8 cellular contexts compared by ENCODE assay signal in genomic region chr3:158791259-158791920, GRCh38. TPM values are rescaled to one million over a fixed set of nuclear protein-coding genes. Genes with fewer than 3 reads are reported as not detected.
DNase-seq lines count a peak whose midpoint lies in the region; ATAC-seq and TF ChIP-seq lines count a peak whose summit lies in the region.

No MANE protein-coding gene starts in this region.

- H3K9me2 ChIP-seq in OCI-LY1 (ENCODE audit: low read depth, low read length), result no peaks in the 10 kb centered on the region

- H3K36me3 ChIP-seq in KMS-11 (ENCODE audit: insufficient read depth), result no peaks in the 10 kb centered on the region
- no peaks in the 10 kb centered on the region for H3K36me3 ChIP-seq in OCI-LY1 (ENCODE audit: insufficient read depth, low read length)
- no peaks in the 10 kb centered on the region for H3K36me3 ChIP-seq in heart right ventricle
- H3K36me3 ChIP-seq in gastrocnemius medialis, result no peaks in the 10 kb centered on the region

- no peaks in the 10 kb centered on the region for H3K36me3 Mint-ChIP-seq in activated naive CD8-positive, alpha-beta T cell treated with anti-CD3 and anti-CD28 coated beads, Interleukin-2, amount 50 U/mL, for 24 hours (ENCODE audit: low read depth)

- H3K27ac Mint-ChIP-seq in activated naive CD8-positive, alpha-beta T cell treated with anti-CD3 and anti-CD28 coated beads, Interleukin-2, amount 50 U/mL, for 24 hours, result peak overlapping the region; percentile 52

- H3K27me3 ChIP-seq in KMS-11 (ENCODE audit: insufficient read depth, low read depth), result no peaks in the 10 kb centered on the region
- no peaks in the 10 kb centered on the region for H3K27me3 ChIP-seq in OCI-LY1 (ENCODE audit: insufficient read depth, low read length)
- H3K27me3 ChIP-seq in heart right ventricle, result no peaks in the 10 kb centered on the region
- H3K27me3 ChIP-seq in gastrocnemius medialis, result no peaks in the 10 kb centered on the region

- no peak for TF ChIP-seq POLR2A in gastrocnemius medialis (IDR thresholded peaks at IDR 0.05)

- H3K4me2 ChIP-seq in KMS-11 (peak overlapping the region; percentile 72), OCI-LY1 (ENCODE audit: low read length) (peak overlapping the region; percentile 35)

- intact Hi-C loops in heart right ventricle (cut with DNase I), result loop anchor here in 9 of 10 donors (1.0 to 10.0 kb wide), 12 partner anchors 63 to 257 kb away; partner anchors contain the start of gene LXN (in 2 of the 9)
- intact Hi-C loops in gastrocnemius medialis (cut with DNase I; ENCODE audit: low total_unique reads), result loop anchor here (1.0 to 5.0 kb wide), 2 partner anchors 64 to 134 kb away; no protein-coding TSS in a partner anchor

- no peaks in the 10 kb centered on the region for H3K27me3 Mint-ChIP-seq in activated naive CD8-positive, alpha-beta T cell treated with anti-CD3 and anti-CD28 coated beads, Interleukin-2, amount 50 U/mL, for 24 hours

- no peaks in the 10 kb centered on the region for H4K20me1 ChIP-seq in KMS-11 (ENCODE audit: insufficient read depth)
- H4K20me1 ChIP-seq in OCI-LY1 (ENCODE audit: insufficient read depth, low read length), result no peaks in the 10 kb centered on the region

- peaks cover 3% of the 10 kb centered on the region for H3K4me1 Mint-ChIP-seq in activated naive CD8-positive, alpha-beta T cell treated with anti-CD3 and anti-CD28 coated beads, Interleukin-2, amount 50 U/mL, for 24 hours

- no peaks in the 10 kb centered on the region for H3F3A ChIP-seq in OCI-LY1 (ENCODE audit: insufficient read depth, low read length)

- in situ Hi-C loops in gastrocnemius medialis (cut with MboI; ENCODE audit: low sequenced_read_pairs in 4 of 4), result loop anchor here (5.0 to 25.0 kb wide), 4 partner anchors 64 to 129 kb away; partner anchors contain the start of gene LXN (in 1 of the 4)

- H2AFZ ChIP-seq in KMS-11 (ENCODE audit: low read depth) (peak overlapping the region; percentile 73), OCI-LY1 (ENCODE audit: low read length) (peak overlapping the region; percentile 84)

- H3K27ac ChIP-seq in KMS-11 (no peak overlapping the region), OCI-LY1 (ENCODE audit: low read depth, low read length, poor library complexity, severe bottlenecking) (no peak overlapping the region), heart right ventricle (no peak overlapping the region), gastrocnemius medialis (no peak overlapping the region)

- DNase-seq in activated CD4-positive, alpha-beta T cell treated with anti-CD3 and anti-CD28 coated beads for 4 hours, result peak; percentile 24 to 26
- DNase-seq in activated CD4-positive, alpha-beta T cell treated with anti-CD3 and anti-CD28 coated beads for 1 hour, result no peak
- peak; percentile 9 for DNase-seq in activated naive CD8-positive, alpha-beta T cell treated with anti-CD3 and anti-CD28 coated beads, Interleukin-2, amount 50 U/mL, for 24 hours
- DNase-seq in heart right ventricle (no peak), gastrocnemius medialis (no peak)

- no peaks in the 10 kb centered on the region for H3K9me3 Mint-ChIP-seq in activated naive CD8-positive, alpha-beta T cell treated with anti-CD3 and anti-CD28 coated beads, Interleukin-2, amount 50 U/mL, for 24 hours

- no peak overlapping the region for H3K4me3 ChIP-seq in KMS-11 (IDR thresholded peaks at IDR 0.05; ENCODE audit: insufficient read depth, low read depth, low read length)
- H3K4me3 ChIP-seq in OCI-LY1 (ENCODE audit: low read depth, low read length, poor library complexity, severe bottlenecking), result peak overlapping the region; percentile 24
- peak overlapping the region in 5 of 10 donors; percentile 1 to 22 (median 19) for H3K4me3 ChIP-seq in heart right ventricle
- H3K4me3 ChIP-seq in gastrocnemius medialis, result peak overlapping the region in 3 of 4 donors; percentile 10 to 29 (median 14)

- TF ChIP-seq CTCF in KMS-11 (conservative IDR thresholded peaks at IDR 0.05; ENCODE audit: low read depth, low read length) (peak; percentile 77), OCI-LY1 (IDR thresholded peaks at IDR 0.05; ENCODE audit: low read length) (peak; percentile 98), heart right ventricle (IDR thresholded peaks at IDR 0.05) (peak; percentile 56 to 90 (median 82)), gastrocnemius medialis (IDR thresholded peaks at IDR 0.05 in 4 of 5, conservative IDR thresholded peaks at IDR 0.05 in 1 of 5) (peak; percentile 34 to 73 (median 58))

- WGBS in heart right ventricle, 2 donors, result 1 to 3% methylated on average over 8 of the region's 8 CpGs

- ATAC-seq in GM21723 (IDR thresholded peaks at IDR 0.05; ENCODE audit: unreplicated experiment) (peak; percentile 74), heart right ventricle (peak in 7 of 8 donors; percentile 38 to 75 (median 61)), gastrocnemius medialis (no peak)
- ATAC-seq in activated naive CD8-positive, alpha-beta T cell treated with anti-CD3 and anti-CD28 coated beads, Interleukin-2, amount 50 U/mL, for 24 hours, result peak; percentile 28

- no peaks in the 10 kb centered on the region for H3K9me3 ChIP-seq in OCI-LY1 (ENCODE audit: low read length)
- H3K9me3 ChIP-seq in heart right ventricle, result peaks cover 0 to 18% (median 4%) of the 10 kb centered on the region in 11 donors
- H3K9me3 ChIP-seq in gastrocnemius medialis, result no peaks in the 10 kb centered on the region

- no peaks in the 10 kb centered on the region for H3K79me2 ChIP-seq in KMS-11 (ENCODE audit: insufficient read depth, low read depth)
- no peaks in the 10 kb centered on the region for H3K79me2 ChIP-seq in OCI-LY1 (ENCODE audit: insufficient read depth, low read length)

- peaks cover 22% of the 10 kb centered on the region for H3K4me1 ChIP-seq in KMS-11 (ENCODE audit: low read depth, poor library complexity, severe bottlenecking)
- H3K4me1 ChIP-seq in OCI-LY1 (ENCODE audit: insufficient read depth, low read length, severe bottlenecking), result peaks cover 10% of the 10 kb centered on the region
- H3K4me1 ChIP-seq in heart right ventricle, result peaks cover 0 to 11% (median 0%) of the 10 kb centered on the region in 9 donors
- H3K4me1 ChIP-seq in gastrocnemius medialis, result peaks cover 0 to 4% of the 10 kb centered on the region in 2 donors

- H3K9ac ChIP-seq in KMS-11, result no peak overlapping the region
- peak overlapping the region; percentile 18; the same call in 1 of the 2 replicates for H3K9ac ChIP-seq in OCI-LY1 (ENCODE audit: low read length)

- H3K4me3 Mint-ChIP-seq in activated naive CD8-positive, alpha-beta T cell treated with anti-CD3 and anti-CD28 coated beads, Interleukin-2, amount 50 U/mL, for 24 hours, result peak overlapping the region; percentile 66

RNA-seq across cellular contexts. Expression of gene MFSD1, which starts 10.5 kb away (rescaled TPM):
- total RNA-seq in heart right ventricle, result 10 to 100 TPM; 20.8 to 45.5 (median 23.9) TPM
- polyA plus RNA-seq in heart right ventricle, result 10 to 100 TPM; 11.3 to 26.4 TPM
- 10 to 100 TPM; 18.6 to 33.5 (median 25.2) TPM for total RNA-seq in gastrocnemius medialis

RNA-seq across cellular contexts. Expression of gene RARRES1, which starts 59.1 kb away (rescaled TPM):
- total RNA-seq in heart right ventricle (10 to 100 TPM in 3 of 10 donors, 1 to 10 TPM in 4, under 1 TPM in 3; 0.32 to 99.0 (median 2.2) TPM), gastrocnemius medialis (10 to 100 TPM in 1 of 4 donors, 1 to 10 TPM in 3; 1.4 to 27.6 (median 4.4) TPM)
- polyA plus RNA-seq in heart right ventricle, result 10 to 100 TPM in 1 of 2 donors, 1 to 10 TPM in 1; 5.4 to 23.3 TPM

Comparison
In these comparisons a context has a peak if more than half of its experiments do, and no peak if none do; other contexts are left out.
1. DNase-seq: peak in activated CD4-positive, alpha-beta T cell treated with anti-CD3 and anti-CD28 coated beads for 4 hours (2 of 2) and activated naive CD8-positive, alpha-beta T cell treated with anti-CD3 and anti-CD28 coated beads, Interleukin-2, amount 50 U/mL, for 24 hours (single experiment); none in activated CD4-positive, alpha-beta T cell treated with anti-CD3 and anti-CD28 coated beads for 1 hour (single experiment), heart right ventricle (0 of 2) and gastrocnemius medialis (0 of 2).
2. ATAC-seq: peak in GM21723 (single experiment), activated naive CD8-positive, alpha-beta T cell treated with anti-CD3 and anti-CD28 coated beads, Interleukin-2, amount 50 U/mL, for 24 hours (single experiment) and heart right ventricle (7 of 8); none in gastrocnemius medialis (0 of 2).
3. Peak in every context shown above with its lines, with median percentiles within 50 percentile points of each other: CTCF ChIP-seq.